In the genomic region with DNA sequence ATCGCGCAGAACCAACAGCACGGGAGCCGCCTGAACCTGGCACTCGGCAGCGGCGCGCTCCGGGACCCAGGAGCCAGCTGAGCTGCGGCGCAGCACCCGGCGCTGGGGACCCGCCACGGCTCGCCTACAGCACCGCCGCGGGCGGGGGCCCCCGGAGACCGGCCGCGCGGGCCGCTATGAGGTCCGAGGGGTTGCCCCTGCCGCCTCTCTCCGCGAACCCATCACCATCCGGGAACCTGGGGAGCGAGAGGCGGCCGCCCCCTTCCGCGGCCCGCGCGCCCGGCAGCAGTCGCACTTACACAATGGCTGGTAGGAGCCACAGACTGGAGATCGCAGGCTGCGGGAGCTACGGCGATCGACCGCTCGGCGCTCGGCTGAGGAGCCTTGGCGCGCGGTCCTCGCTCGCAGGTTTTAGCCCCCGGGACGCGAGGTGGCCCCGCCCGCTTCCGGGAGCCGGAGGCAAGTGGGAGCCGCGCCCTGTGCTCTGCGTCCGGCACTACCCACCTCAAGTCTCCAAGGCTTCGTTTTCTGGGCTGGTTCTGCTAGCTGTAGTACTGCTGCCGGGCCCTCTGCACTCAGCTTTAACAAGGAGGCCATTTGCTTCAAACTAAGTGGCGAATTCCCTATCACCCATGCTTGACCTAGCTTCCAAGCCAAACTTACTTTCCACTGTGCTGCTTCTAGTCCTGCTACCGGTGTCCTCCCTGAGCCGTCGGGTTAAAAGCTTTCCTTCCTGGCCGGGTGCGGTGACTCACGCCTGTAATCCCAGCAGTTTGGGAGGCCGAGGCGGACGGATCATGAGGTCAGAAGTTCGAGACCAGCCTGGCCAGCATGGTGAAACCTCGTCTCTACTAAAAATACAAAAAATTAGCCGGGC, we compare ENCODE assay signal across 8 cellular contexts. TPM values are rescaled to one million over a fixed set of nuclear protein-coding genes. Genes with fewer than 3 reads are reported as not detected.
DNase-seq lines count a peak whose midpoint lies in the region; ATAC-seq, FAIRE-seq and TF ChIP-seq lines count a peak whose summit lies in the region.

A gene (minus strand): TSS at position 386 of the 877 bp plus-strand sequence. CDS start 451 bp downstream, outside the sequence.

- FAIRE-seq in kidney (lab: Jason Lieb, UNC): no peak

- H3K4me1 Mint-ChIP-seq in chondrocyte (ENCODE audit: low read depth): peaks cover 9% of the 10 kb centered on the region

- H3K27me3 Mint-ChIP-seq in chondrocyte (ENCODE audit: low read depth): no peaks in the 10 kb centered on the region

- peaks cover 0 to 5% of the 10 kb centered on the region in 2 donors for H3K9me3 ChIP-seq in kidney (ENCODE audit: control insufficient read depth in 1 of 2, low read length in 2 of 2)

- peaks cover 3% of the 10 kb centered on the region for H3K36me3 Mint-ChIP-seq in chondrocyte (ENCODE audit: low read depth)

- ATAC-seq in GM19023 (IDR thresholded peaks at IDR 0.05; ENCODE audit: unreplicated experiment) (peak; percentile 90), HG03196 (IDR thresholded peaks at IDR 0.05; ENCODE audit: unreplicated experiment) (peak; percentile 93)

- intact Hi-C loops in kidney (cut with DNase I): no loop called here

- H3K4me3 ChIP-seq in AG10803 (ENCODE audit: low read length): peak within 1 kb of the TSS; percentile 89
- peak within 1 kb of the TSS; percentile 85 to 97 for H3K4me3 ChIP-seq in kidney (ENCODE audit: low read length in 2 of 2)

- TF ChIP-seq CTCF in AG10803 (conservative IDR thresholded peaks at IDR 0.05; ENCODE audit: low read length): no peak
- peak; percentile 19 for TF ChIP-seq CTCF in chondrocyte (IDR thresholded peaks at IDR 0.05)
- no peak for TF ChIP-seq CTCF in kidney (IDR thresholded peaks at IDR 0.05; ENCODE audit: borderline replicate concordance, extremely low read depth, insufficient read depth)

- peaks cover 0 to 6% of the 10 kb centered on the region in 2 donors for H3K4me1 ChIP-seq in kidney (ENCODE audit: control insufficient read depth in 1 of 2, insufficient read depth in 1 of 2, low read depth in 1 of 2, low read length in 2 of 2)

- no peaks in the 10 kb centered on the region for H3K36me3 ChIP-seq in kidney (ENCODE audit: control insufficient read depth in 1 of 2, insufficient read depth in 2 of 2, low read length in 2 of 2)

- DNase-seq in AG10803 (ENCODE audit: low read depth) (peak; percentile 94), NCI-H446 (lab: John Stamatoyannopoulos, UW) (peak; percentile 72 to 87), chondrocyte (ENCODE audit: low spot score) (peak; percentile 94), kidney (peak; percentile 97)
- peak; percentile 75 to 80 for DNase-seq in activated CD4-positive, alpha-beta T cell treated with anti-CD3 and anti-CD28 coated beads for 24 hours (ENCODE audit: low read depth in 2 of 2)
- peak; percentile 82 to 86 for DNase-seq in stimulated activated CD4-positive, alpha-beta T cell treated with anti-CD3 and anti-CD28 coated beads, Interleukin-15, amount 100 ng/mL, for 1 hour (ENCODE audit: low read depth in 1 of 2, low spot score in 1 of 2)

- H3K27ac ChIP-seq in kidney (ENCODE audit: low read depth in 2 of 2, low read length in 2 of 2): peak within 1 kb of the TSS; percentile 90 to 96

- H3K9ac ChIP-seq in kidney (ENCODE audit: low read length in 2 of 2): peak within 1 kb of the TSS; percentile 91 to 96

- H3K4me3 Mint-ChIP-seq in chondrocyte (ENCODE audit: unreplicated experiment): peak within 1 kb of the TSS; percentile 89

- peak within 1 kb of the TSS; percentile 95 for H3K27ac Mint-ChIP-seq in chondrocyte (ENCODE audit: unreplicated experiment)

- peaks cover 20% of the 10 kb centered on the region for H3K9me3 Mint-ChIP-seq in chondrocyte (ENCODE audit: low read depth)

RNA-seq across cellular contexts. Expression of the gene that starts here (rescaled TPM):
- total RNA-seq in chondrocyte (2.3 to 4.4 TPM (median 3.5 TPM) in 3 replicates), kidney (15.5 TPM)
- 5.3 TPM for polyA plus RNA-seq in kidney (ENCODE audit: insufficient read depth, low read depth, low replicate concordance)

Comparison
In these comparisons a context has a peak if more than half of its experiments do, and no peak if none do; other contexts are left out.
1. Peak in every context shown above with its lines: DNase-seq, ATAC-seq, H3K4me3 ChIP-seq and H3K27ac ChIP-seq.